ENCODE assay signal across 29 cellular contexts in genomic region chr4:7282094-7282370, GRCh38.
DNase-seq lines count a peak whose midpoint lies in the region; ATAC-seq, FAIRE-seq and TF ChIP-seq lines count a peak whose summit lies in the region.
"Had no signal": no experiment of that assay in that cellular context is flagged by ENCODE, and none has a peak within 500 bp of the region (broad histone marks: within the 10 kb centered on the region; RNA-seq: fewer than 3 reads in every experiment).

No MANE protein-coding gene starts in this region.

- peaks cover 40% of the 10 kb centered on the region for H3K4me1 Mint-ChIP-seq in glutamatergic neuron (ENCODE audit: low read depth, unreplicated experiment)
- H3K4me1 Mint-ChIP-seq: activated CD4-positive, alpha-beta T cell treated with anti-CD3 and anti-CD28 coated beads, Interleukin-2, amount 10 ng/mL, durations not matched to agents 24 days and 14 days; naive B cell; stimulated activated memory B cell treated with anti-CD40 and anti-IgM and Interleukin-4, amounts not matched to agents 10 μg/mL and 1 μg/mL and 100 μg/mL, for 72 hours; WTC11 had no signal

- TF ChIP-seq CTCF in BE2C (IDR thresholded peaks at IDR 0.05; ENCODE audit: low read depth, low read length) (no peak), HEK293 (tag by site-specific recombination; IDR thresholded peaks at IDR 0.05) (no peak), glutamatergic neuron (IDR thresholded peaks at IDR 0.05; ENCODE audit: partially characterized antibody, unreplicated experiment) (no peak), pancreas (IDR thresholded peaks at IDR 0.05) (no peak), A673 (conservative IDR thresholded peaks at IDR 0.05; ENCODE audit: low read depth, low read length) (no peak)

- no peaks in the 10 kb centered on the region for H3K27me3 ChIP-seq in BE2C
- H3K27me3 ChIP-seq in SJCRH30: no peaks in the 10 kb centered on the region; the same call in 1 of the 2 replicates
- no peaks in the 10 kb centered on the region for H3K27me3 ChIP-seq in pancreas
- no peaks in the 10 kb centered on the region for H3K27me3 ChIP-seq in A673 (replicated peaks; ENCODE audit: insufficient read depth, low read depth, low read length, poor library complexity)
- H3K27me3 ChIP-seq: colonic mucosa, ovary, Peyer's patch had no signal

- 10 to 14% methylated on average over 5 of the region's 5 CpGs for WGBS in pancreas, 2 donors

- intact Hi-C loops in pancreas (cut with DNase I) (no loop called here), A673 (cut with micrococcal nuclease; ENCODE audit: unreplicated experiment) (no loop called here)

- BruUV-seq in A673 (replicated peaks; lab: Mats Ljungman, UMichigan): no TSS peak

- H3K36me3 ChIP-seq in BE2C: no peaks in the 10 kb centered on the region
- no peaks in the 10 kb centered on the region for H3K36me3 ChIP-seq in HEK293 (ENCODE audit: control insufficient read depth in 2 of 2, insufficient read depth in 1 of 2, low read length in 2 of 2)
- H3K36me3 ChIP-seq in SJCRH30: no peaks in the 10 kb centered on the region
- no peaks in the 10 kb centered on the region for H3K36me3 ChIP-seq in pancreas
- no peaks in the 10 kb centered on the region for H3K36me3 ChIP-seq in A673 (ENCODE audit: insufficient read depth, low read length, poor library complexity, severe bottlenecking)
- H3K36me3 ChIP-seq: colonic mucosa, ovary, Peyer's patch had no signal

- FAIRE-seq in pancreas (lab: Jason Lieb, UNC): no peak
- FAIRE-seq: HepG2 had no signal

- H3K4me3 ChIP-seq in BE2C (ENCODE audit: low read depth, low read length) (no peak overlapping the region), HEK293 (ENCODE audit: low read depth, low read length) (no peak overlapping the region), SJCRH30 (no peak overlapping the region), pancreas (no peak overlapping the region), A673 (ENCODE audit: low read depth, low read length, poor library complexity, severe bottlenecking) (no peak overlapping the region)
- H3K4me3 ChIP-seq: colonic mucosa, ovary, Peyer's patch had no signal

- CTCF ChIA-PET in HEK293 (lab: Yijun Ruan, JAX): no interaction called here
- CTCF ChIA-PET in A673 (lab: Charles Lee): no interaction called here

- ATAC-seq in pancreas: no peak
- ATAC-seq: HepG2; left ventricle myocardium superior; stimulated activated memory B cell treated with anti-CD40 and anti-IgM and Interleukin-4, amounts not matched to agents 10 μg/mL and 1 μg/mL and 100 μg/mL, for 72 hours; WTC11 had no signal

- H3K4me1 ChIP-seq in BE2C (peaks cover 13% of the 10 kb centered on the region), HEK293 (ENCODE audit: control insufficient read depth, insufficient read depth, low read length) (no peaks in the 10 kb centered on the region), SJCRH30 (peaks cover 9% of the 10 kb centered on the region; the same call in 1 of the 2 replicates), pancreas (no peaks in the 10 kb centered on the region), A673 (ENCODE audit: insufficient read depth, low read length, poor library complexity, severe bottlenecking) (no peaks in the 10 kb centered on the region)
- H3K4me1 ChIP-seq: colonic mucosa, Peyer's patch had no signal

- POLR2A ChIA-PET in HEK293 (lab: Yijun Ruan, JAX) (no interaction called here), A673 (lab: Charles Lee; ENCODE audit: low non-redundant PET) (no interaction called here)

- H3K4me3 Mint-ChIP-seq in glutamatergic neuron (ENCODE audit: unreplicated experiment): no peak overlapping the region
- H3K4me3 Mint-ChIP-seq: activated CD4-positive, alpha-beta T cell treated with anti-CD3 and anti-CD28 coated beads, Interleukin-2, amount 10 ng/mL, durations not matched to agents 24 days and 14 days; activated naive CD8-positive, alpha-beta T cell; naive B cell; stimulated activated memory B cell treated with anti-CD40 and anti-IgM and Interleukin-4, amounts not matched to agents 10 μg/mL and 1 μg/mL and 100 μg/mL, for 72 hours; WTC11 had no signal

- H3K36me3 Mint-ChIP-seq in glutamatergic neuron (ENCODE audit: unreplicated experiment): no peaks in the 10 kb centered on the region
- H3K36me3 Mint-ChIP-seq: activated naive CD8-positive, alpha-beta T cell; naive B cell; stimulated activated memory B cell treated with anti-CD40 and anti-IgM and Interleukin-4, amounts not matched to agents 10 μg/mL and 1 μg/mL and 100 μg/mL, for 72 hours; WTC11 had no signal

- H3K27ac Mint-ChIP-seq in glutamatergic neuron (ENCODE audit: unreplicated experiment): peak overlapping the region; percentile 55
- H3K27ac Mint-ChIP-seq: activated CD4-positive, alpha-beta T cell treated with anti-CD3 and anti-CD28 coated beads, Interleukin-2, amount 10 ng/mL, durations not matched to agents 24 days and 14 days; activated naive CD8-positive, alpha-beta T cell; stimulated activated memory B cell treated with anti-CD40 and anti-IgM and Interleukin-4, amounts not matched to agents 10 μg/mL and 1 μg/mL and 100 μg/mL, for 72 hours; WTC11 had no signal

- DNase-seq in BE2C (peak; percentile 76), SJCRH30 (peak; percentile 22 to 38), glutamatergic neuron (peak; percentile 37), pancreas (no peak), A673 (ENCODE audit: low spot score) (no peak), HuH-7.5 (ENCODE audit: low spot score) (no peak)
- DNase-seq in stimulated activated CD4-positive, alpha-beta T cell treated with anti-CD3 and anti-CD28 coated beads, Interleukin-2, amount 100 ng/mL, for 24 hours: no peak
- DNase-seq: ACHN; activated CD4-positive, alpha-beta T cell treated with anti-CD3 and anti-CD28 coated beads, Interleukin-2, amount 10 ng/mL, durations not matched to agents 24 days and 14 days; activated effector memory CD4-positive, alpha-beta T cell treated with Interleukin-2 at 50 U/mL for 16 hours; activated T-cell treated with anti-CD3 and anti-CD28 coated beads, Interleukin-2, amount 50 U/mL, for 1 hour; anterior cingulate cortex; colonic mucosa; DMS79 treated with DMSO at 0.1 percent for 48 hours; effector CD4-positive, alpha-beta T cell; left ventricle myocardium superior; naive B cell; NCI-H146; NCI-H526 treated with DMSO at 0.1 percent for 48 hours; ovary; Peyer's patch; SHP77 treated with DMSO at 0.1 percent for 48 hours; T1000; trophoblast cell had no signal

- H3K27me3 Mint-ChIP-seq in glutamatergic neuron (ENCODE audit: unreplicated experiment): peaks cover 7% of the 10 kb centered on the region

- H3K27ac ChIP-seq in HEK293 (ENCODE audit: extremely low read depth, low read depth, low read length) (no peak overlapping the region), SJCRH30 (no peak overlapping the region), pancreas (no peak overlapping the region), A673 (ENCODE audit: low read depth, low read length, poor library complexity, severe bottlenecking) (no peak overlapping the region)
- H3K27ac ChIP-seq: colonic mucosa, ovary, Peyer's patch had no signal

- peaks cover 2% of the 10 kb centered on the region for H3K9me3 Mint-ChIP-seq in glutamatergic neuron (ENCODE audit: unreplicated experiment)
- H3K9me3 Mint-ChIP-seq: activated CD4-positive, alpha-beta T cell treated with anti-CD3 and anti-CD28 coated beads, Interleukin-2, amount 10 ng/mL, durations not matched to agents 24 days and 14 days; WTC11 had no signal

- H3K9me3 ChIP-seq in BE2C: no peaks in the 10 kb centered on the region
- H3K9me3 ChIP-seq in HEK293 (ENCODE audit: control insufficient read depth, insufficient read depth, low read depth, low read length): no peaks in the 10 kb centered on the region
- H3K9me3 ChIP-seq in SJCRH30 (replicated peaks): no peaks in the 10 kb centered on the region
- no peaks in the 10 kb centered on the region for H3K9me3 ChIP-seq in pancreas
- H3K9me3 ChIP-seq in A673 (ENCODE audit: low read depth, low read length, poor library complexity, severe bottlenecking): no peaks in the 10 kb centered on the region
- H3K9me3 ChIP-seq: colonic mucosa, ovary, Peyer's patch had no signal

TF ChIP-seq in HEK293, 187 proteins besides CTCF, POLR2A, EP300 and RAD21:
- 0 out of 2 replicates have a peak, but pooled peaks have one; percentile 17 for TF ChIP-seq ZNF341 (tag by site-specific recombination; IDR thresholded peaks at IDR 0.05; ENCODE audit: low read depth)
- TF ChIP-seq, protein P1, sequence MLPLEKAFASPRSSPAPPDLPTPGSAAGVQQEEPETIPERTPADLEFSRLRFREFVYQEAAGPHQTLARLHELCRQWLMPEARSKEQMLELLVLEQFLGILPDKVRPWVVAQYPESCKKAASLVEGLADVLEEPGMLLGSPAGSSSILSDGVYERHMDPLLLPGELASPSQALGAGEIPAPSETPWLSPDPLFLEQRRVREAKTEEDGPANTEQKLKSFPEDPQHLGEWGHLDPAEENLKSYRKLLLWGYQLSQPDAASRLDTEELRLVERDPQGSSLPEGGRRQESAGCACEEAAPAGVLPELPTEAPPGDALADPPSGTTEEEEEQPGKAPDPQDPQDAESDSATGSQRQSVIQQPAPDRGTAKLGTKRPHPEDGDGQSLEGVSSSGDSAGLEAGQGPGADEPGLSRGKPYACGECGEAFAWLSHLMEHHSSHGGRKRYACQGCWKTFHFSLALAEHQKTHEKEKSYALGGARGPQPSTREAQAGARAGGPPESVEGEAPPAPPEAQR (tag by site-specific recombination; IDR thresholded peaks at IDR 0.05): no peak

Comparison
In these comparisons a context has a peak if more than half of its experiments do, and no peak if none do; other contexts are left out.
1. DNase-seq: peak in BE2C (single experiment), SJCRH30 (2 of 2) and glutamatergic neuron (single experiment); none in pancreas (0 of 6), A673 (single experiment), stimulated activated CD4-positive, alpha-beta T cell treated with anti-CD3 and anti-CD28 coated beads, Interleukin-2, amount 100 ng/mL, for 24 hours (0 of 2) and HuH-7.5 (single experiment).